In the genomic region with DNA sequence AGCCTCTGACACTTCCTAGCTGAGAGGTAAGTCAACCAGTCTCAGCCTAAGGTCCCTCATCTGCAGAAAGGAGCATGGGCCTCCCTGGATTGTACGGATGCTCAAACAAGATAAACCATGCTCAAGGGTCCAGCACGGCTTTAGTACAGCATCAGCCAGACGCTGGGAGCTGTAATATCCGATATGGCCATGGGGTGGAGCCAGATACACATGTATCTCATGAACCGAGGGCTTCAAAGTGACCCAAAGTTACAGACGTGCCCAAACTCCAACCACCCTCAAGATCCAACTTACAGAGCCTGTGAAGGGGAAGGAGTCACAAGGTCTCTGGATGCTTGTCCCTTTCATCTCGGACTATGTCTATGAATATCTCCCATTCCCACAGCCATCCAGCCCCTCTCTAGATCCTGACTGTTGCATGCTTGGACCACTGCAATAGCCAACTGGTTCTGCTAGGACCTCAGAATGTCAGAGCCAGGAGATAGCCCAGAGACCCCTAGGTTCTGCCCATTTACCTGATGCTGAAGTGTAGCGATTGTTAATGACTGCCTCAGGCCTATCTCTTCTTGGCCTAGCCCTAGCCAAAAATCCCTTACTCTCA, we compare ENCODE assay signal across 1 cellular context.
TF ChIP-seq lines count a peak whose summit lies in the region.

No MANE protein-coding gene starts in this region.

TF ChIP-seq in GM23338, 12 proteins besides CTCF, POLR2A, EP300 and RAD21 (continued from another document):
- TF ChIP-seq EZH2phosphoT487 (IDR thresholded peaks at IDR 0.05; ENCODE audit: unreplicated experiment) (no peak), ZNF331 (CRISPR knock-in tag; IDR thresholded peaks at IDR 0.05; ENCODE audit: low read depth) (no peak)
- TF ChIP-seq, protein P1, sequence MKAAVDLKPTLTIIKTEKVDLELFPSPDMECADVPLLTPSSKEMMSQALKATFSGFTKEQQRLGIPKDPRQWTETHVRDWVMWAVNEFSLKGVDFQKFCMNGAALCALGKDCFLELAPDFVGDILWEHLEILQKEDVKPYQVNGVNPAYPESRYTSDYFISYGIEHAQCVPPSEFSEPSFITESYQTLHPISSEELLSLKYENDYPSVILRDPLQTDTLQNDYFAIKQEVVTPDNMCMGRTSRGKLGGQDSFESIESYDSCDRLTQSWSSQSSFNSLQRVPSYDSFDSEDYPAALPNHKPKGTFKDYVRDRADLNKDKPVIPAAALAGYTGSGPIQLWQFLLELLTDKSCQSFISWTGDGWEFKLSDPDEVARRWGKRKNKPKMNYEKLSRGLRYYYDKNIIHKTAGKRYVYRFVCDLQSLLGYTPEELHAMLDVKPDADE (IDR thresholded peaks at IDR 0.05) = no peak
